ENCODE assay signal across 8 cellular contexts in genomic region chr14:24241829-24242443, GRCh38. TPM values are rescaled to one million over a fixed set of nuclear protein-coding genes. Genes with fewer than 3 reads are reported as not detected.
A peak's percentile ranks its signal among the peaks of the same experiment; 100 is the strongest.
DNase-seq lines count a peak whose midpoint lies in the region; ATAC-seq, FAIRE-seq and TF ChIP-seq lines count a peak whose summit lies in the region.

No MANE protein-coding gene starts in this region.

- ATAC-seq in HG02588 (IDR thresholded peaks at IDR 0.05; ENCODE audit: unreplicated experiment) = peak; percentile 74
- peak; percentile 84 to 90 (median 86) for ATAC-seq in T-cell (replicated peaks in 1 of 4)

- no peaks in the 10 kb centered on the region for H3K27me3 Mint-ChIP-seq in T-cell
- no peaks in the 10 kb centered on the region for H3K27me3 Mint-ChIP-seq in astrocyte (ENCODE audit: low read depth, unreplicated experiment)

- H3K9me3 ChIP-seq in astrocyte (ENCODE audit: insufficient read depth, low read depth, low read length) (no peaks in the 10 kb centered on the region), hepatocyte (ENCODE audit: low read depth) (no peaks in the 10 kb centered on the region)

- peak overlapping the region; percentile 98 for H3K27ac ChIP-seq in astrocyte (ENCODE audit: low read depth, low read length)
- peak overlapping the region; percentile 96 for H3K27ac ChIP-seq in hepatocyte

- peaks cover 26% of the 10 kb centered on the region for H4K20me1 ChIP-seq in astrocyte (ENCODE audit: insufficient read depth, low read length)
- peaks cover 4% of the 10 kb centered on the region for H4K20me1 ChIP-seq in hepatocyte (ENCODE audit: insufficient read depth, poor library complexity, severe bottlenecking)

- H3K27ac Mint-ChIP-seq in T-cell (peak overlapping the region; percentile 100), astrocyte (ENCODE audit: unreplicated experiment) (peak overlapping the region; percentile 99)

- H3K9me3 Mint-ChIP-seq in T-cell = no peaks in the 10 kb centered on the region
- H3K9me3 Mint-ChIP-seq in astrocyte (ENCODE audit: unreplicated experiment) = no peaks in the 10 kb centered on the region

- H3K9ac ChIP-seq in astrocyte (ENCODE audit: low read length) = peak overlapping the region; percentile 94

- H3K4me1 Mint-ChIP-seq in T-cell (peaks cover 66 to 73% (median 69%) of the 10 kb centered on the region in 3 donors), astrocyte (ENCODE audit: low read depth, unreplicated experiment) (peaks cover 41% of the 10 kb centered on the region)

- in situ Hi-C loops in KBM-7 (cut with MboI; ENCODE audit: low pct_unique_long_range_greater_than_20kb, low sequenced_read_pairs) = loop anchor here (10.0 kb wide), 1 partner anchor 53 kb away; the partner anchor contains the start of genes DHRS1 and NOP9

- peaks cover 37% of the 10 kb centered on the region for H3K36me3 ChIP-seq in astrocyte (ENCODE audit: insufficient read depth, low read length)
- H3K36me3 ChIP-seq in hepatocyte (replicated peaks; ENCODE audit: insufficient read depth, low read depth) = no peaks in the 10 kb centered on the region

- H3K4me3 ChIP-seq in GM12875 (ENCODE audit: low read depth, low read length) (peak overlapping the region; percentile 44), astrocyte (ENCODE audit: insufficient read depth, low read depth, low read length) (peak overlapping the region; percentile 74), hepatocyte (peak overlapping the region; percentile 44), retinal pigment epithelial cell (ENCODE audit: low read length) (peak overlapping the region; percentile 91)

- H3K4me1 ChIP-seq in astrocyte (ENCODE audit: insufficient read depth, low read length) = peaks cover 30% of the 10 kb centered on the region
- peaks cover 6% of the 10 kb centered on the region for H3K4me1 ChIP-seq in hepatocyte (ENCODE audit: insufficient read depth)

- H3K9me2 ChIP-seq in hepatocyte (replicated peaks; ENCODE audit: insufficient read depth) = no peaks in the 10 kb centered on the region

- CTCF ChIA-PET in T-cell (lab: Charles Lee) = interaction anchor here (0.6 to 3.7 kb wide), 34 partner anchors 9 to 200 kb away, joined by 3 to 104 read pairs (median 7); partner anchors contain the start of genes DHRS1 (in 2 of the 2), NOP9 (in 2 of the 2), RABGGTA (in 2 of the 2) and CBLN3 (in 1 of the 2)

- H3K4me2 ChIP-seq in astrocyte (ENCODE audit: low read length) = peak overlapping the region; percentile 93
- H3K4me2 ChIP-seq in hepatocyte = peak overlapping the region; percentile 75

- H2AFZ ChIP-seq in astrocyte (ENCODE audit: low read depth, low read length) (peak overlapping the region; percentile 91), hepatocyte (peak overlapping the region; percentile 37)

- no peaks in the 10 kb centered on the region for H3K27me3 ChIP-seq in astrocyte (ENCODE audit: insufficient read depth, low read length)
- H3K27me3 ChIP-seq in hepatocyte = no peaks in the 10 kb centered on the region

- WGBS in hepatocyte (ENCODE audit: low lambda C conversion rate, missing lambda C conversion rate) = 2% methylated on average over 39 of the region's 39 CpGs

- TF ChIP-seq CTCF in GM12875 (IDR thresholded peaks at IDR 0.05; ENCODE audit: borderline replicate concordance, insufficient read depth, low read depth, low read length) (no peak; the same call in none of the 2 replicates), astrocyte (IDR thresholded peaks at IDR 0.05; ENCODE audit: insufficient read depth, low read depth, low read length) (peak; percentile 28), hepatocyte (IDR thresholded peaks at IDR 0.05; ENCODE audit: poor library complexity) (peak; percentile 40), retinal pigment epithelial cell (conservative IDR thresholded peaks at IDR 0.05; ENCODE audit: low read depth, low read length) (peak; percentile 53)

- H3K36me3 Mint-ChIP-seq in T-cell (peaks cover 35% of the 10 kb centered on the region), astrocyte (ENCODE audit: low read depth, unreplicated experiment) (peaks cover 28% of the 10 kb centered on the region)

- FAIRE-seq in astrocyte (lab: Jason Lieb, UNC) = no peak

- DNase-seq in NAMALWA (ENCODE audit: low spot score) (peak; percentile 96), T-cell (peak in 33 of 34 experiments; percentile 85 to 96 (median 92)), astrocyte (ENCODE audit: low read depth) (peak; percentile 39), hepatocyte (ENCODE audit: low spot score) (peak; percentile 98), retinal pigment epithelial cell (ENCODE audit: low read depth) (peak; percentile 68), KBM-7 (no peak)

- H3K79me2 ChIP-seq in astrocyte (ENCODE audit: insufficient read depth, low read length) (peaks cover 37% of the 10 kb centered on the region), hepatocyte (peaks cover 25% of the 10 kb centered on the region)

- H3K4me3 Mint-ChIP-seq in T-cell (peak overlapping the region; percentile 83 to 98 (median 98)), astrocyte (ENCODE audit: unreplicated experiment) (peak overlapping the region; percentile 95)

- POLR2A ChIA-PET in T-cell (lab: Charles Lee) = interaction anchor here (0.5 to 2.0 kb wide), 25 partner anchors 9 to 196 kb away, joined by 3 to 27 read pairs (median 4); partner anchors contain the start of genes CBLN3 (in 1 of the 2), CHMP4A (in 1 of the 2), CIDEB (in 1 of the 2) and DCAF11 (in 1 of the 2)

RNA-seq across cellular contexts. Expression of gene TINF2, which starts 0.5 kb away (rescaled TPM):
- total RNA-seq in T-cell (100 to 1,000 TPM; 119 to 160 (median 139) TPM), astrocyte (33.0 and 36.2 TPM in 2 replicates), hepatocyte (34.0 and 36.5 TPM in 2 replicates)
- 39.6 and 42.5 TPM in 2 replicates for polyA plus RNA-seq in hepatocyte

RNA-seq across cellular contexts. Expression of gene GMPR2, which starts 9.2 kb away (rescaled TPM):
- total RNA-seq in T-cell = 10 to 100 TPM; 53.8 to 81.2 (median 64.0) TPM
- 55.5 and 66.5 TPM in 2 replicates for total RNA-seq in astrocyte
- 70.2 and 83.4 TPM in 2 replicates for total RNA-seq in hepatocyte
- 62.4 and 69.6 TPM in 2 replicates for polyA plus RNA-seq in hepatocyte

RNA-seq across cellular contexts. Expression of gene NEDD8, which starts 9.8 kb away (rescaled TPM):
- total RNA-seq in T-cell (100 to 1,000 TPM in 4 of 5 donors, 10 to 100 TPM in 1; 92.1 to 107 (median 101) TPM), astrocyte (233 and 251 TPM in 2 replicates), hepatocyte (158 and 162 TPM in 2 replicates)
- 326 TPM in 2 replicates for polyA plus RNA-seq in hepatocyte

RNA-seq across cellular contexts. Expression of gene TGM1, which starts 21.0 kb away (rescaled TPM):
- total RNA-seq in T-cell = 10 to 100 TPM in 2 of 5 donors, 1 to 10 TPM in 3; 4.9 to 13.5 (median 9.4) TPM
- 3.8 and 4.8 TPM in 2 replicates for total RNA-seq in astrocyte
- total RNA-seq in hepatocyte = 0.33 and 0.56 TPM in 2 replicates
- 1.5 and 1.9 TPM in 2 replicates for polyA plus RNA-seq in hepatocyte

RNA-seq across cellular contexts. Expression of gene MDP1, which starts 26.1 kb away (rescaled TPM):
- 10 to 100 TPM in 3 of 5 donors, 1 to 10 TPM in 2; 7.2 to 17.5 (median 12.1) TPM for total RNA-seq in T-cell
- total RNA-seq in astrocyte = 8.9 and 9.9 TPM in 2 replicates
- 8.0 and 12.2 TPM in 2 replicates for total RNA-seq in hepatocyte
- 16.1 and 20.9 TPM in 2 replicates for polyA plus RNA-seq in hepatocyte
